8 cellular contexts compared by ENCODE assay signal in the genomic region with DNA sequence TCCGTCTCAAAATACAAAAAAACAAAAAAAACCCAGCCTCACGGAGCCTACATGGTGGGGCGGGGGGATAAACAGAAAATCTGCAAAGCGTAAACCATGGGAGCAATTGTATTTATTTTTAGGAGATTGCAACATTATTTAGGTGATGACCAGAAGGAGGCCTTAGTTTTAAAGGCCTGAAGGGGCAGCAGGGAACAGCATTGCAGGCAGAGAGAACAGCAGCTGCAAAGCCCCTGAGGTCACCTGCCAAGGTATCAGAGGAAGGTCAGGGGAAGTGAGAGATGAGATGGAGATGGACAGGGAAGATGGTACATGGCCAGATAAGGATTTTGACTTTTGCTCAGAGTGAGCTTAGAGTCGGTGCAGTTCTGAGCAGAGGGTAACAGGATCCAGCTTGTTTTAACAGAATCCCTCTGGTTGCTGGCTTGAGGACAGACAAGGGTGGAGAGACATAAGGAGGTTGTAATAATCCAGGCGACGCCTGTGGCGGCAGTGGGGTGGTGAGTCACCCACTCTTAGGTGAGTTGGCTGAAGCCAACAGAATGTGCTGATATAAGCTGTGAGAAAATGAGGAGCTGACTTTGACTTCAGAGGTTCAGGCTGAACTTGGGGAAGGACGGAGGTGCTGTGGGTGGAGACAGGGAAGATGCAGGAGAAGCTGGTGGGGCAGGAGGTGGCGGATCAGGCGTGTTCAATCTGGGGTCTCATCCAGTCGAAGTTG.
DNase-seq lines count a peak whose midpoint lies in the region; ATAC-seq and TF ChIP-seq lines count a peak whose summit lies in the region.
"Had no signal": no experiment of that assay in that cellular context is flagged by ENCODE, and none has a peak within 500 bp of the region (broad histone marks: within the 10 kb centered on the region; RNA-seq: fewer than 3 reads in every experiment).

No MANE protein-coding gene starts in this region.

- H3K4me3 ChIP-seq in RWPE2 (ENCODE audit: severe bottlenecking) (no peak overlapping the region), stomach (no peak overlapping the region)

- peaks cover 9% of the 10 kb centered on the region for H3K4me1 ChIP-seq in RWPE2 (ENCODE audit: insufficient read depth, poor library complexity, severe bottlenecking)
- H3K4me1 ChIP-seq in stomach, result peaks cover 8 to 21% (median 14%) of the 10 kb centered on the region in 4 donors

- H3K36me3 ChIP-seq in RWPE2 (ENCODE audit: low read depth) (peaks cover 3% of the 10 kb centered on the region; the same call in 1 of the 2 replicates), stomach (no peaks in the 10 kb centered on the region)

- intact Hi-C loops in stomach (cut with DNase I; ENCODE audit: low total_unique reads), result no loop called here

- TF ChIP-seq EP300 in stomach (IDR thresholded peaks at IDR 0.05), result no peak

- no peaks in the 10 kb centered on the region for H3K27me3 ChIP-seq in RWPE2 (ENCODE audit: insufficient read depth, poor library complexity, severe bottlenecking)
- no peaks in the 10 kb centered on the region for H3K27me3 ChIP-seq in stomach

- H3K27ac Mint-ChIP-seq in natural killer cell treated with Interleukin-12 subunit alpha and Interleukin-12 subunit beta and Interleukin-15 and Interleukin-18, amount 100 ng/mL, for 72 hours, result no peak overlapping the region

- H3K27ac ChIP-seq in RWPE2 (ENCODE audit: poor library complexity, severe bottlenecking) (peak overlapping the region; percentile 40), stomach (peak overlapping the region; percentile 36 to 60 (median 55))

- H3K9me3 Mint-ChIP-seq in natural killer cell treated with Interleukin-12 subunit alpha and Interleukin-12 subunit beta and Interleukin-15 and Interleukin-18, amount 100 ng/mL, for 72 hours, result no peaks in the 10 kb centered on the region

- TF ChIP-seq POLR2A in stomach (IDR thresholded peaks at IDR 0.05), result no peak

- H3K4me3 Mint-ChIP-seq in natural killer cell treated with Interleukin-12 subunit alpha and Interleukin-12 subunit beta and Interleukin-15 and Interleukin-18, amount 100 ng/mL, for 72 hours, result no peak overlapping the region

- H3K4me1 Mint-ChIP-seq in natural killer cell treated with Interleukin-12 subunit alpha and Interleukin-12 subunit beta and Interleukin-15 and Interleukin-18, amount 100 ng/mL, for 72 hours (ENCODE audit: low read depth in 2 of 2), result peaks cover 0 to 2% of the 10 kb centered on the region in 2 donors

- H3K36me3 Mint-ChIP-seq in natural killer cell treated with Interleukin-12 subunit alpha and Interleukin-12 subunit beta and Interleukin-15 and Interleukin-18, amount 100 ng/mL, for 72 hours, result no peaks in the 10 kb centered on the region

- 75 to 84% (median 77%) methylated on average over 12 of the region's 12 CpGs for WGBS in stomach, 5 donors

- peak; percentile 94 for ATAC-seq in RWPE2 (ENCODE audit: low read depth)
- no peak for ATAC-seq in natural killer cell treated with Interleukin-12 subunit alpha and Interleukin-12 subunit beta and Interleukin-15 and Interleukin-18, amount 100 ng/mL, for 72 hours

- no peaks in the 10 kb centered on the region for H3K9me3 ChIP-seq in RWPE2 (ENCODE audit: severe bottlenecking)
- H3K9me3 ChIP-seq in stomach, result no peaks in the 10 kb centered on the region

- DNase-seq in HK-2 (ENCODE audit: unreplicated experiment) (peak; percentile 76), RWPE2 (ENCODE audit: low spot score) (no peak), glomerular visceral epithelial cell (ENCODE audit: extremely low spot score) (peak; percentile 75), stomach (peak; percentile 48), islet precursor cell (no peak), superior temporal gyrus (ENCODE audit: extremely low spot score) (no peak)
- no peak for DNase-seq in natural killer cell treated with Interleukin-12 subunit alpha and Interleukin-12 subunit beta and Interleukin-15 and Interleukin-18, amount 100 ng/mL, for 72 hours (ENCODE audit: low spot score)
- DNase-seq: activated CD4-positive, alpha-beta T cell treated with anti-CD3 and anti-CD28 coated beads for 1 hour had no signal

- peaks cover 0 to 4% of the 10 kb centered on the region in 2 donors for H3K27me3 Mint-ChIP-seq in natural killer cell treated with Interleukin-12 subunit alpha and Interleukin-12 subunit beta and Interleukin-15 and Interleukin-18, amount 100 ng/mL, for 72 hours

- TF ChIP-seq CTCF in RWPE2 (IDR thresholded peaks at IDR 0.05; ENCODE audit: poor library complexity, severe bottlenecking), result no peak
- TF ChIP-seq CTCF in stomach (IDR thresholded peaks at IDR 0.05), result no peak

Comparison
In these comparisons a context has a peak if more than half of its experiments do, and no peak if none do; other contexts are left out.
1. DNase-seq: peak in HK-2 (single experiment), glomerular visceral epithelial cell (single experiment) and stomach (single experiment); none in RWPE2 (single experiment), natural killer cell treated with Interleukin-12 subunit alpha and Interleukin-12 subunit beta and Interleukin-15 and Interleukin-18, amount 100 ng/mL, for 72 hours (single experiment), islet precursor cell (single experiment) and superior temporal gyrus (single experiment).